In genomic region chr3:103295974-103296570, GRCh38 we compare ENCODE assay signal across 10 cellular contexts.
A peak's percentile ranks its signal among the peaks of the same experiment; 100 is the strongest.
DNase-seq lines count a peak whose midpoint lies in the region; ATAC-seq and TF ChIP-seq lines count a peak whose summit lies in the region.
"Had no signal": no experiment of that assay in that cellular context is flagged by ENCODE, and none has a peak within 500 bp of the region (broad histone marks: within the 10 kb centered on the region; RNA-seq: fewer than 3 reads in every experiment).

No MANE protein-coding gene starts in this region.

- TF ChIP-seq CTCF in brain microvascular endothelial cell (IDR thresholded peaks at IDR 0.05; ENCODE audit: low read depth, low read length, missing control alignments) = peak; percentile 34
- peak; percentile 63 for TF ChIP-seq CTCF in osteocyte (IDR thresholded peaks at IDR 0.05)

- ATAC-seq in HG03439 (IDR thresholded peaks at IDR 0.05; ENCODE audit: unreplicated experiment) (no peak), HG03196 (IDR thresholded peaks at IDR 0.05; ENCODE audit: unreplicated experiment) (no peak)

- H3K9me3 Mint-ChIP-seq in osteocyte (ENCODE audit: unreplicated experiment) = peaks cover 7% of the 10 kb centered on the region
- H3K9me3 Mint-ChIP-seq: memory B cell had no signal

- no peak overlapping the region for H3K4me3 Mint-ChIP-seq in osteocyte (ENCODE audit: unreplicated experiment)
- H3K4me3 Mint-ChIP-seq: activated naive CD8-positive, alpha-beta T cell; memory B cell had no signal

- no peaks in the 10 kb centered on the region for H3K36me3 Mint-ChIP-seq in osteocyte (ENCODE audit: unreplicated experiment)
- H3K36me3 Mint-ChIP-seq: activated naive CD8-positive, alpha-beta T cell; memory B cell had no signal

- H3K27me3 ChIP-seq in brain microvascular endothelial cell (replicated peaks) = no peaks in the 10 kb centered on the region

- H3K4me3 ChIP-seq in brain microvascular endothelial cell (ENCODE audit: low read depth, low read length) = no peak overlapping the region

- peaks cover 17% of the 10 kb centered on the region for H3K27me3 Mint-ChIP-seq in osteocyte (ENCODE audit: unreplicated experiment)
- H3K27me3 Mint-ChIP-seq: activated naive CD8-positive, alpha-beta T cell; memory B cell had no signal

- no peak overlapping the region for H3K27ac ChIP-seq in brain microvascular endothelial cell

- H3K36me3 ChIP-seq in brain microvascular endothelial cell (replicated peaks) = no peaks in the 10 kb centered on the region

- no peak overlapping the region for H3K27ac Mint-ChIP-seq in osteocyte (ENCODE audit: unreplicated experiment)
- H3K27ac Mint-ChIP-seq: activated naive CD8-positive, alpha-beta T cell; memory B cell had no signal

- no peaks in the 10 kb centered on the region for H3K4me1 Mint-ChIP-seq in osteocyte (ENCODE audit: unreplicated experiment)
- H3K4me1 Mint-ChIP-seq: memory B cell had no signal

- in situ Hi-C loops in brain microvascular endothelial cell (cut with HindIII; ENCODE audit: low pct_ligation_motif_present, low sequenced_read_pairs) = no loop called here

- DNase-seq in DMS 273 (lab: John Stamatoyannopoulos, UW; ENCODE audit: unreplicated experiment) (peak; percentile 58), DMS 273 treated with DMSO at 0.1 percent for 48 hours (lab: John Stamatoyannopoulos, UW) (no peak), NCI-H1105 (lab: John Stamatoyannopoulos, UW) (peak; percentile 31), brain microvascular endothelial cell (peak; percentile 2), osteocyte (ENCODE audit: extremely low spot score, unreplicated experiment) (no peak)
- DNase-seq in stimulated activated CD4-positive, alpha-beta T cell treated with anti-CD3 and anti-CD28 coated beads, Interleukin-15, amount 100 ng/mL, for 24 hours = no peak

Comparison
In these comparisons a context has a peak if more than half of its experiments do, and no peak if none do; other contexts are left out.
1. DNase-seq: peak in DMS 273 (single experiment), NCI-H1105 (single experiment) and brain microvascular endothelial cell (single experiment); none in DMS 273 treated with DMSO at 0.1 percent for 48 hours (single experiment), osteocyte (single experiment) and stimulated activated CD4-positive, alpha-beta T cell treated with anti-CD3 and anti-CD28 coated beads, Interleukin-15, amount 100 ng/mL, for 24 hours (single experiment).